13 cellular contexts compared by ENCODE assay signal in the genomic region with DNA sequence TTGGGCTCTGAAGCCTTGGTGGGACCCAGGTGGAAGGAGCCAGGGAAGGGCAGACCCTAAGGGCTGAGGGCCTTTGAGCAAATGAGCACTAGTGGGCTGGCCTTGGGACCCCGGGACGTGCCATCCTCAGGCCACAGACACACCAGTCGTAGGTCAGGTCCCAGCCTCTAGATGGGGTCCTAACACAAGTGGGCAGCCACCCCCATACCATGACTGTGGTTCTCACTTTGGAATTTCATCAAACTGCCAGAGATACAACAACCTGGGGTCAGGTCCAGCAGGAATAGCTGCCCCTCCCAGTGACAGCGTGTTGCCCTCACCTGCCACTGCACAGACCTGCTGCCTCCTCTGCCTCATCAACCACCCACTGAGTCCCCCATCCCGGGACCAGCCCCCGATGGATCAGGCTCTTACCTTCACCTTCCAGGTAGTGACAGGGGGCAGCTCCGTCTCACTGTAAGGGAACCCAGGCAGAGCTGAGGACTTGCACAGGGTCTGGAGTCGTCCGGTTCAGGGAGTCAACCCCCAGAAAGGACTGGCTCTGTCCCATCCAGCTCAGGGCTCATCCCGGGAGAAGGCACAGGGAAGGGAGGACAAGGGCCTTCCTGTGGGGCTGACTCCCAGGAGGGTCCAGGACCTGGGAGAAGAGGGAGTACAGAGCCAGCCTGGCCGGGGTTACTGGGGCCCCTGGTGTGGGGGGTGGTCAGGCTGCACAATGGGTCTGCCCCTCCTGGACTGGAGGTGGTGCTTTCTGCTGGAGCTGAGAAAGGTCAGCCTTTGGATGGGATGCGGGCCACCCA.
"Had no signal": no experiment of that assay in that cellular context is flagged by ENCODE, and none has a peak within 500 bp of the region (broad histone marks: within the 10 kb centered on the region; RNA-seq: fewer than 3 reads in every experiment).

No MANE protein-coding gene starts in this region.

- H3K4me1 ChIP-seq: left lung, pancreas, right lobe of liver, upper lobe of left lung had no signal

- H3K27me3 ChIP-seq: left lung, pancreas, right lobe of liver, upper lobe of left lung had no signal

- H3K36me3 Mint-ChIP-seq: activated naive CD8-positive, alpha-beta T cell treated with anti-CD3 and anti-CD28 coated beads for 36 hours; naive thymus-derived CD4-positive, alpha-beta T cell had no signal

- ATAC-seq: left lung, pancreas, right lobe of liver had no signal

- H3K4me3 ChIP-seq: left lung, pancreas, right lobe of liver, thoracic aorta, upper lobe of left lung had no signal

- H3K27ac Mint-ChIP-seq: activated naive CD8-positive, alpha-beta T cell treated with anti-CD3 and anti-CD28 coated beads for 36 hours; naive thymus-derived CD4-positive, alpha-beta T cell had no signal

- DNase-seq: activated CD4-positive, alpha-beta T cell treated with anti-CD3 and anti-CD28 coated beads, Interleukin-2, amount 50 U/mL, for 4 hours; activated naive CD8-positive, alpha-beta T cell treated with anti-CD3 and anti-CD28 coated beads for 36 hours; amniotic stem cell; foreskin fibroblast; left lung; naive thymus-derived CD4-positive, alpha-beta T cell; small intestine; stimulated activated CD4-positive, alpha-beta T cell treated with anti-CD3 and anti-CD28 coated beads, Interleukin-4, amount 100 ng/mL, for 1 hour; upper lobe of left lung had no signal

- H3K36me3 ChIP-seq: left lung, pancreas, right lobe of liver, thoracic aorta, upper lobe of left lung had no signal

- H3K4me1 Mint-ChIP-seq: activated naive CD8-positive, alpha-beta T cell treated with anti-CD3 and anti-CD28 coated beads for 36 hours had no signal

- H3K4me3 Mint-ChIP-seq: activated naive CD8-positive, alpha-beta T cell treated with anti-CD3 and anti-CD28 coated beads for 36 hours; naive thymus-derived CD4-positive, alpha-beta T cell had no signal

- H3K27ac ChIP-seq: epithelial cell of prostate, left lung, pancreas, right lobe of liver, thoracic aorta, upper lobe of left lung had no signal

- H3K9me3 ChIP-seq: left lung, pancreas, right lobe of liver, thoracic aorta, upper lobe of left lung had no signal

- H3K9me3 Mint-ChIP-seq: activated naive CD8-positive, alpha-beta T cell treated with anti-CD3 and anti-CD28 coated beads for 36 hours; naive thymus-derived CD4-positive, alpha-beta T cell had no signal

- H3K27me3 Mint-ChIP-seq: activated naive CD8-positive, alpha-beta T cell treated with anti-CD3 and anti-CD28 coated beads for 36 hours had no signal
